ENCODE assay signal across 12 cellular contexts in genomic region chr13:43003010-43003409, GRCh38.
"Had no signal": no experiment of that assay in that cellular context is flagged by ENCODE, and none has a peak within 500 bp of the region (broad histone marks: within the 10 kb centered on the region; RNA-seq: fewer than 3 reads in every experiment).

No MANE protein-coding gene starts in this region.

- H3K27me3 Mint-ChIP-seq: stimulated activated naive CD8-positive, alpha-beta T cell treated with anti-CD3 and anti-CD28 coated beads, Interleukin-15, amount 100 ng/mL, for 72 hours had no signal

- H3K9me3 ChIP-seq: pancreas, testis had no signal

- H3K4me1 Mint-ChIP-seq: immature natural killer cell, T-helper 17 cell had no signal

- DNase-seq: activated CD4-positive, alpha-beta T cell treated with anti-CD3 and anti-CD28 coated beads, Interleukin-2, amount 50 U/mL, for 1 hour; activated effector memory CD4-positive, alpha-beta T cell treated with Interleukin-2 at 50 U/mL for 16 hours; immature natural killer cell; left colon; pancreas; stimulated activated CD4-positive, alpha-beta T cell treated with anti-CD3 and anti-CD28 coated beads, Interleukin-15, amount 100 ng/mL, for 24 hours; stimulated activated CD4-positive, alpha-beta T cell treated with anti-CD3 and anti-CD28 coated beads, Interleukin-4, amount 100 ng/mL, for 4 hours; stimulated activated naive CD8-positive, alpha-beta T cell treated with anti-CD3 and anti-CD28 coated beads, Interleukin-15, amount 100 ng/mL, for 72 hours; T-helper 17 cell; testis had no signal

- FAIRE-seq: pancreas had no signal

- H3K27ac ChIP-seq: cardiac muscle cell, pancreas, testis had no signal

- H3K36me3 ChIP-seq: cardiac muscle cell, pancreas had no signal

- H3K27ac Mint-ChIP-seq: activated naive CD4-positive, alpha-beta T cell treated with anti-CD3 and anti-CD28 coated beads, Interleukin-2, amount 50 U/mL, for 72 hours; immature natural killer cell; T-helper 17 cell had no signal

- ATAC-seq: activated naive CD4-positive, alpha-beta T cell treated with anti-CD3 and anti-CD28 coated beads, Interleukin-2, amount 50 U/mL, for 72 hours; left colon; pancreas; stimulated activated naive CD8-positive, alpha-beta T cell treated with anti-CD3 and anti-CD28 coated beads, Interleukin-15, amount 100 ng/mL, for 72 hours; T-helper 17 cell had no signal

- H3K4me3 Mint-ChIP-seq: immature natural killer cell; stimulated activated naive CD8-positive, alpha-beta T cell treated with anti-CD3 and anti-CD28 coated beads, Interleukin-15, amount 100 ng/mL, for 72 hours; T-helper 17 cell had no signal

- H3K27me3 ChIP-seq: cardiac muscle cell, pancreas, testis had no signal

- H3K4me3 ChIP-seq: cardiac muscle cell, pancreas, testis had no signal
